ENCODE assay signal across 8 cellular contexts in the genomic region with DNA sequence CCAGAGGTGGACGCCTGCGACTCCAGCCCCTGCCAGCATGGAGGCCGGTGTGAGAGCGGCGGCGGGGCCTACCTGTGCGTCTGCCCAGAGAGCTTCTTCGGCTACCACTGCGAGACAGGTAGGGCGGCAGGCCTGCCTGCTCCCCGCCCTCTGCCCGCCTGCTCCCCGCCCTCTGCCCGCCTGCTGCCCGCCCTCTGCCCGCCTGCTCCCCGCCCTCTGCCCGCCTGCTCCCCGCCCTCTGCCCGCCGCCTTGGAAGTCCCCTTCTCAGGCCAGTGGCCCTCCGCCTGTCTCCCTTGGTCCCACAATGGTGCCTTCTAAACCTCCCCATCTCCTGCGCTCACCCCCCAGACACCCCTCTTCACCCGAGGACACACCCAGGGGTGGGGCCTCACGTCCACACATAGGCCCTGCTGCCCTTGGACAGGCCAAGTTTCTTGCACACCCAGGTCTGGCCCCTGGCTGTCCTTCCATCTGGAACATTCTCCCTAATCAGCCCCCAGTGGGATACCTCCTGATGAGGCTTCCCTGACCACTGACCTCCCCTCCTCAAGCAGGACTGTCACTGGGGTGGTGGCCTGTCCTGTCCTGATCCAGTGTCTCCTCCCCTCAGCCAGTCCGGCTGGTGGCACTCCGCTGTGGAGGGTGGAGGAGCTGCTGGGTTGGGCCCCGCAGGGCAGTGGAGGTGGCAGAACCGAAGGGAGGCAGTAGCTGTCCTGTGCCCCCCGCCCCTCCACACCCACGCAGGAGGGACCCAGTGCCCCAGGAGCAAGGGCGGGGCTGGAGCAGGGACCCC.
A peak's percentile ranks its signal among the peaks of the same experiment; 100 is the strongest.
DNase-seq lines count a peak whose midpoint lies in the region; ATAC-seq and TF ChIP-seq lines count a peak whose summit lies in the region.

No MANE protein-coding gene starts in this region.

- H3K4me1 ChIP-seq in effector memory CD4-positive, alpha-beta T cell (ENCODE audit: control insufficient read depth, insufficient read depth, low read length, poor library complexity, severe bottlenecking): peaks cover 8% of the 10 kb centered on the region
- peaks cover 21% of the 10 kb centered on the region for H3K4me1 ChIP-seq in parathyroid adenoma

- H3K27me3 ChIP-seq in effector memory CD4-positive, alpha-beta T cell (replicated peaks; ENCODE audit: control insufficient read depth, insufficient read depth, low read length, poor library complexity, severe bottlenecking): no peaks in the 10 kb centered on the region
- no peaks in the 10 kb centered on the region for H3K27me3 ChIP-seq in parathyroid adenoma (ENCODE audit: control insufficient read depth, insufficient read depth, low read length)

- H3K79me2 ChIP-seq in parathyroid adenoma: no peaks in the 10 kb centered on the region

- peak overlapping the region; percentile 93 for H2AFZ ChIP-seq in parathyroid adenoma

- peak; percentile 60 for DNase-seq in GM20000 (ENCODE audit: low spot score)
- peak; percentile 16 for DNase-seq in T-helper 9 cell
- DNase-seq in effector memory CD4-positive, alpha-beta T cell: peak in 2 of 3 donors; percentile 23 to 24
- no peak for DNase-seq in NCI-H1930 (lab: John Stamatoyannopoulos, UW)
- no peak for DNase-seq in amniotic stem cell (lab: John Stamatoyannopoulos, UW)

- TF ChIP-seq CTCF in GM20000 (IDR thresholded peaks at IDR 0.05; ENCODE audit: extremely low read depth, missing control alignments): no peak
- no peak for TF ChIP-seq CTCF in parathyroid adenoma (IDR thresholded peaks at IDR 0.05)

- no peaks in the 10 kb centered on the region for H3K9me3 ChIP-seq in effector memory CD4-positive, alpha-beta T cell (ENCODE audit: control insufficient read depth, low read length)
- no peaks in the 10 kb centered on the region for H3K9me3 ChIP-seq in parathyroid adenoma (ENCODE audit: control insufficient read depth, low read length)

- ATAC-seq in HG03565 (IDR thresholded peaks at IDR 0.05; ENCODE audit: unreplicated experiment) (no peak), GM18858 (IDR thresholded peaks at IDR 0.05; ENCODE audit: unreplicated experiment) (no peak)

- peak overlapping the region; percentile 49 for H3K9ac ChIP-seq in parathyroid adenoma

- H3K36me3 ChIP-seq in effector memory CD4-positive, alpha-beta T cell (ENCODE audit: control insufficient read depth, insufficient read depth, low read length): no peaks in the 10 kb centered on the region
- H3K36me3 ChIP-seq in parathyroid adenoma (ENCODE audit: control insufficient read depth, insufficient read depth, low read length): no peaks in the 10 kb centered on the region

- no peak overlapping the region for H3K4me3 ChIP-seq in effector memory CD4-positive, alpha-beta T cell (ENCODE audit: insufficient read depth, low read depth, low read length, poor library complexity, severe bottlenecking)
- H3K4me3 ChIP-seq in parathyroid adenoma (ENCODE audit: low read depth, low read length): peak overlapping the region; percentile 56

- H3K4me2 ChIP-seq in parathyroid adenoma (ENCODE audit: low read length): peak overlapping the region; percentile 81

- no peak overlapping the region for H3K27ac ChIP-seq in effector memory CD4-positive, alpha-beta T cell (ENCODE audit: insufficient read depth, low read length, poor library complexity, severe bottlenecking)
- H3K27ac ChIP-seq in parathyroid adenoma: peak overlapping the region; percentile 68

Comparison
In these comparisons a context has a peak if more than half of its experiments do, and no peak if none do; other contexts are left out.
1. DNase-seq: peak in GM20000 (single experiment), T-helper 9 cell (single experiment) and effector memory CD4-positive, alpha-beta T cell (2 of 3); none in NCI-H1930 (0 of 2) and amniotic stem cell (single experiment).